Comparison of ENCODE assay signal across 9 cellular contexts in genomic region chr11:128291835-128292234, GRCh38.
A peak's percentile ranks its signal among the peaks of the same experiment; 100 is the strongest.
DNase-seq lines count a peak whose midpoint lies in the region; ATAC-seq lines count a peak whose summit lies in the region.
"Had no signal": no experiment of that assay in that cellular context is flagged by ENCODE, and none has a peak within 500 bp of the region (broad histone marks: within the 10 kb centered on the region; RNA-seq: fewer than 3 reads in every experiment).

No MANE protein-coding gene starts in this region.

- H3K4me1 ChIP-seq in Karpas-422 (ENCODE audit: low read length), result peaks cover 35% of the 10 kb centered on the region
- peaks cover 50% of the 10 kb centered on the region for H3K4me1 ChIP-seq in effector memory CD4-positive, alpha-beta T cell (ENCODE audit: control insufficient read depth, insufficient read depth, low read length, poor library complexity, severe bottlenecking)

- H3K27ac ChIP-seq in Karpas-422 (ENCODE audit: low read length), result no peak overlapping the region
- peak overlapping the region; percentile 97 for H3K27ac ChIP-seq in effector memory CD4-positive, alpha-beta T cell (ENCODE audit: insufficient read depth, low read length, poor library complexity, severe bottlenecking)
- H3K27ac ChIP-seq: PC-9 had no signal

- no peaks in the 10 kb centered on the region for H3K9me3 ChIP-seq in Karpas-422 (ENCODE audit: low read length)
- H3K9me3 ChIP-seq in effector memory CD4-positive, alpha-beta T cell (ENCODE audit: control insufficient read depth, low read length), result no peaks in the 10 kb centered on the region

- no peak overlapping the region for H2AFZ ChIP-seq in Karpas-422 (ENCODE audit: low read length)
- H2AFZ ChIP-seq: PC-9 had no signal

- H3K79me2 ChIP-seq in Karpas-422 (ENCODE audit: low read length), result no peaks in the 10 kb centered on the region

- H3K36me3 ChIP-seq in Karpas-422 (ENCODE audit: insufficient read depth, low read length), result no peaks in the 10 kb centered on the region
- no peaks in the 10 kb centered on the region for H3K36me3 ChIP-seq in effector memory CD4-positive, alpha-beta T cell (ENCODE audit: control insufficient read depth, insufficient read depth, low read length)

- DNase-seq in Karpas-422 (peak; percentile 47), AG08396 (ENCODE audit: low spot score) (no peak), sciatic nerve (ENCODE audit: low spot score) (no peak), SK-N-DZ (ENCODE audit: low spot score) (no peak), HK-2 (ENCODE audit: unreplicated experiment) (no peak)
- DNase-seq in activated CD4-positive, alpha-beta T cell treated with anti-CD3 and anti-CD28 coated beads, Interleukin-2, amount 50 U/mL, for 4 hours, result peak; percentile 61 to 70
- DNase-seq in effector memory CD4-positive, alpha-beta T cell, result peak in 1 of 3 donors; percentile 43
- DNase-seq in stimulated activated CD8-positive, alpha-beta memory T cell treated with anti-CD3 and anti-CD28 coated beads, Interleukin-4, amount 100 ng/mL, for 24 hours (ENCODE audit: low read depth), result peak; percentile 50
- DNase-seq: PC-9 had no signal

- H3K9me2 ChIP-seq in Karpas-422 (replicated peaks; ENCODE audit: insufficient read depth, low read length), result no peaks in the 10 kb centered on the region

- peak overlapping the region; percentile 60 for H3K4me2 ChIP-seq in Karpas-422 (ENCODE audit: low read depth, low read length, poor library complexity, severe bottlenecking)
- H3K4me2 ChIP-seq: PC-9 had no signal

- H3K4me3 ChIP-seq in Karpas-422 (ENCODE audit: low read length), result no peak overlapping the region
- H3K4me3 ChIP-seq in effector memory CD4-positive, alpha-beta T cell (ENCODE audit: insufficient read depth, low read depth, low read length, poor library complexity, severe bottlenecking), result no peak overlapping the region
- H3K4me3 ChIP-seq: PC-9 had no signal

- H3K9ac ChIP-seq in Karpas-422 (ENCODE audit: low read length), result no peak overlapping the region

- no peaks in the 10 kb centered on the region for H3K27me3 ChIP-seq in Karpas-422 (ENCODE audit: low read length)
- H3K27me3 ChIP-seq in effector memory CD4-positive, alpha-beta T cell (replicated peaks; ENCODE audit: control insufficient read depth, insufficient read depth, low read length, poor library complexity, severe bottlenecking), result no peaks in the 10 kb centered on the region

- intact Hi-C loops in sciatic nerve (cut with DNase I), result no loop called here

- no peak for ATAC-seq in sciatic nerve

- no peaks in the 10 kb centered on the region for H4K20me1 ChIP-seq in Karpas-422 (ENCODE audit: insufficient read depth, low read depth, low read length)

Comparison
In these comparisons a context has a peak if more than half of its experiments do, and no peak if none do; other contexts are left out.
1. DNase-seq: peak in Karpas-422 (single experiment), activated CD4-positive, alpha-beta T cell treated with anti-CD3 and anti-CD28 coated beads, Interleukin-2, amount 50 U/mL, for 4 hours (2 of 2) and stimulated activated CD8-positive, alpha-beta memory T cell treated with anti-CD3 and anti-CD28 coated beads, Interleukin-4, amount 100 ng/mL, for 24 hours (single experiment); none in AG08396 (single experiment), sciatic nerve (single experiment), SK-N-DZ (single experiment) and HK-2 (single experiment).